In the genomic region with DNA sequence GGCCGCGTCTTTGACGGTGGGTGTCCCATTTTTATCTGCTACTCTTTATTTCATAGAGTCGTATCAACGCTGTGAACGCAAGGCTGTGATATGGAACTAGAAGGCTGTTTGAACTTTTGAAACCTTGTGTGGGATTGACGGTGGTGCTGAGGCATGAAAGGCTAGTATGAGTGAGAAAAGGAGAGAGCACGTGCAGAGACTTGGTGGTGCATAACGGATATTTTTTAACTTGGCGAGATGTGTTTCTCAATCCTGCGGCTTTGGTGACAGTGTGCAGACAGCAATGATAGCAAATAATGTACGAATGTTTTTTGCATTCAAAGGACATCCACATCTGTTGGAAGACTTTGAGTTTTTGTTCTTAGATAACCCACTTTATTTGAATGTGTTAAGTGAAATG, we compare ENCODE assay signal across 1 cellular context.
TF ChIP-seq lines count a peak whose summit lies in the region.

No MANE protein-coding gene starts in this region.

TF ChIP-seq in HepG2, 621 proteins besides CTCF, POLR2A, EP300 and RAD21:
- TF ChIP-seq POLR2G (IDR thresholded peaks at IDR 0.05; ENCODE audit: low read depth, low read length) (no peak), NFIB (CRISPR knock-in tag; IDR thresholded peaks at IDR 0.05; ENCODE audit: borderline replicate concordance) (no peak), PPARG (CRISPR knock-in tag; conservative IDR thresholded peaks at IDR 0.05) (no peak), ZNF891 (CRISPR knock-in tag; IDR thresholded peaks at IDR 0.05) (no peak)
- TF ChIP-seq, protein P1, sequence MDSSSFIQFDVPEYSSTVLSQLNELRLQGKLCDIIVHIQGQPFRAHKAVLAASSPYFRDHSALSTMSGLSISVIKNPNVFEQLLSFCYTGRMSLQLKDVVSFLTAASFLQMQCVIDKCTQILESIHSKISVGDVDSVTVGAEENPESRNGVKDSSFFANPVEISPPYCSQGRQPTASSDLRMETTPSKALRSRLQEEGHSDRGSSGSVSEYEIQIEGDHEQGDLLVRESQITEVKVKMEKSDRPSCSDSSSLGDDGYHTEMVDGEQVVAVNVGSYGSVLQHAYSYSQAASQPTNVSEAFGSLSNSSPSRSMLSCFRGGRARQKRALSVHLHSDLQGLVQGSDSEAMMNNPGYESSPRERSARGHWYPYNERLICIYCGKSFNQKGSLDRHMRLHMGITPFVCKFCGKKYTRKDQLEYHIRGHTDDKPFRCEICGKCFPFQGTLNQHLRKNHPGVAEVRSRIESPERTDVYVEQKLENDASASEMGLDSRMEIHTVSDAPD (CRISPR knock-in tag; IDR thresholded peaks at IDR 0.05) = no peak
- TF ChIP-seq, protein P2, sequence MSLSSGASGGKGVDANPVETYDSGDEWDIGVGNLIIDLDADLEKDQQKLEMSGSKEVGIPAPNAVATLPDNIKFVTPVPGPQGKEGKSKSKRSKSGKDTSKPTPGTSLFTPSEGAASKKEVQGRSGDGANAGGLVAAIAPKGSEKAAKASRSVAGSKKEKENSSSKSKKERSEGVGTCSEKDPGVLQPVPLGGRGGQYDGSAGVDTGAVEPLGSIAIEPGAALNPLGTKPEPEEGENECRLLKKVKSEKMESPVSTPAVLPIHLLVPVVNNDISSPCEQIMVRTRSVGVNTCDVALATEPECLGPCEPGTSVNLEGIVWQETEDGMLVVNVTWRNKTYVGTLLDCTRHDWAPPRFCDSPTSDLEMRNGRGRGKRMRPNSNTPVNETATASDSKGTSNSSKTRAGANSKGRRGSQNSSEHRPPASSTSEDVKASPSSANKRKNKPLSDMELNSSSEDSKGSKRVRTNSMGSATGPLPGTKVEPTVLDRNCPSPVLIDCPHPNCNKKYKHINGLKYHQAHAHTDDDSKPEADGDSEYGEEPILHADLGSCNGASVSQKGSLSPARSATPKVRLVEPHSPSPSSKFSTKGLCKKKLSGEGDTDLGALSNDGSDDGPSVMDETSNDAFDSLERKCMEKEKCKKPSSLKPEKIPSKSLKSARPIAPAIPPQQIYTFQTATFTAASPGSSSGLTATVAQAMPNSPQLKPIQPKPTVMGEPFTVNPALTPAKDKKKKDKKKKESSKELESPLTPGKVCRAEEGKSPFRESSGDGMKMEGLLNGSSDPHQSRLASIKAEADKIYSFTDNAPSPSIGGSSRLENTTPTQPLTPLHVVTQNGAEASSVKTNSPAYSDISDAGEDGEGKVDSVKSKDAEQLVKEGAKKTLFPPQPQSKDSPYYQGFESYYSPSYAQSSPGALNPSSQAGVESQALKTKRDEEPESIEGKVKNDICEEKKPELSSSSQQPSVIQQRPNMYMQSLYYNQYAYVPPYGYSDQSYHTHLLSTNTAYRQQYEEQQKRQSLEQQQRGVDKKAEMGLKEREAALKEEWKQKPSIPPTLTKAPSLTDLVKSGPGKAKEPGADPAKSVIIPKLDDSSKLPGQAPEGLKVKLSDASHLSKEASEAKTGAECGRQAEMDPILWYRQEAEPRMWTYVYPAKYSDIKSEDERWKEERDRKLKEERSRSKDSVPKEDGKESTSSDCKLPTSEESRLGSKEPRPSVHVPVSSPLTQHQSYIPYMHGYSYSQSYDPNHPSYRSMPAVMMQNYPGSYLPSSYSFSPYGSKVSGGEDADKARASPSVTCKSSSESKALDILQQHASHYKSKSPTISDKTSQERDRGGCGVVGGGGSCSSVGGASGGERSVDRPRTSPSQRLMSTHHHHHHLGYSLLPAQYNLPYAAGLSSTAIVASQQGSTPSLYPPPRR (CRISPR knock-in tag; IDR thresholded peaks at IDR 0.05; ENCODE audit: borderline replicate concordance) = no peak
